Comparison of ENCODE assay signal across 8 cellular contexts in genomic region chr7:42142089-42142488, GRCh38.
"Had no signal": no experiment of that assay in that cellular context is flagged by ENCODE, and none has a peak within 500 bp of the region (broad histone marks: within the 10 kb centered on the region; RNA-seq: fewer than 3 reads in every experiment).

No MANE protein-coding gene starts in this region.

- DNase-seq: GM23248, GOT3, H7, IMR-90, KG1 had no signal

- H3K9me3 ChIP-seq: HAP-1 had no signal

- H3K27ac ChIP-seq: GM23248 had no signal

- H3K4me3 ChIP-seq: GM23248, HAP-1, K562 had no signal

- ATAC-seq: HCT116, K562 had no signal
